Comparison of ENCODE assay signal across 11 cellular contexts in genomic region chr7:137774793-137775201, GRCh38.
A peak's percentile ranks its signal among the peaks of the same experiment; 100 is the strongest.
DNase-seq lines count a peak whose midpoint lies in the region; ATAC-seq and TF ChIP-seq lines count a peak whose summit lies in the region.
"Had no signal": no experiment of that assay in that cellular context is flagged by ENCODE, and none has a peak within 500 bp of the region (broad histone marks: within the 10 kb centered on the region; RNA-seq: fewer than 3 reads in every experiment).

No MANE protein-coding gene starts in this region.

- no peak overlapping the region for H3K4ac ChIP-seq in neuronal stem cell (ENCODE audit: low read length)

- WGBS in neuronal stem cell (ENCODE audit: extremely low coverage in 2 of 2, insufficient read length in 2 of 2, insufficient replicate concordance in 1 of 2), 2 donors: no CpG with 5 or more reads among the region's 4 CpGs

- peaks cover 10% of the 10 kb centered on the region for H3K27me3 Mint-ChIP-seq in activated CD8-positive, alpha-beta T cell treated with anti-CD3 and anti-CD28 coated beads for 36 hours
- peaks cover 5% of the 10 kb centered on the region for H3K27me3 Mint-ChIP-seq in activated CD8-positive, alpha-beta T cell treated with anti-CD3 and anti-CD28 coated beads, Interleukin-2, amount 10 ng/mL, durations not matched to agents 7 days and 5 days (ENCODE audit: low read depth)

- H3K27me3 ChIP-seq in brain microvascular endothelial cell (replicated peaks): no peaks in the 10 kb centered on the region
- H3K27me3 ChIP-seq in neuronal stem cell (ENCODE audit: control insufficient read depth in 3 of 3, insufficient read depth in 3 of 3, low read depth in 1 of 3, low read length in 3 of 3): no peaks in the 10 kb centered on the region

- in situ Hi-C loops in brain microvascular endothelial cell (cut with HindIII; ENCODE audit: low pct_ligation_motif_present, low sequenced_read_pairs): no loop called here

- peaks cover 2% of the 10 kb centered on the region for H3K79me1 ChIP-seq in neuronal stem cell (ENCODE audit: low read depth, low read length)

- H3K14ac ChIP-seq in neuronal stem cell (ENCODE audit: low read length): no peak overlapping the region

- no peak for TF ChIP-seq CTCF in activated CD8-positive, alpha-beta T cell treated with anti-CD3 and anti-CD28 coated beads for 36 hours (IDR thresholded peaks at IDR 0.05)
- TF ChIP-seq CTCF in brain microvascular endothelial cell (IDR thresholded peaks at IDR 0.05; ENCODE audit: low read depth, low read length, missing control alignments): no peak

- H3K4me1 Mint-ChIP-seq in activated CD8-positive, alpha-beta T cell treated with anti-CD3 and anti-CD28 coated beads for 36 hours (ENCODE audit: low read depth): no peaks in the 10 kb centered on the region
- no peaks in the 10 kb centered on the region for H3K4me1 Mint-ChIP-seq in activated CD8-positive, alpha-beta T cell treated with anti-CD3 and anti-CD28 coated beads, Interleukin-2, amount 10 ng/mL, durations not matched to agents 7 days and 5 days (ENCODE audit: low read depth)

- H3K4me2 ChIP-seq in neuronal stem cell (ENCODE audit: insufficient read depth, low read length, poor library complexity, severe bottlenecking): no peak overlapping the region

- POLR2A ChIA-PET in activated CD8-positive, alpha-beta T cell treated with anti-CD3 and anti-CD28 coated beads for 36 hours (lab: Charles Lee): no interaction called here
- POLR2A ChIA-PET in activated CD8-positive, alpha-beta T cell treated with anti-CD3 and anti-CD28 coated beads, Interleukin-2, amount 10 ng/mL, durations not matched to agents 7 days and 5 days (lab: Charles Lee): no interaction called here

- no peak for ATAC-seq in activated CD8-positive, alpha-beta T cell treated with anti-CD3 and anti-CD28 coated beads for 36 hours
- no peak for ATAC-seq in activated CD8-positive, alpha-beta T cell treated with anti-CD3 and anti-CD28 coated beads, Interleukin-2, amount 10 ng/mL, durations not matched to agents 7 days and 5 days
- no peak for ATAC-seq in HG02840 (IDR thresholded peaks at IDR 0.05; ENCODE audit: low FRiP score, unreplicated experiment)
- ATAC-seq: natural killer cell treated with Interleukin-12 subunit alpha and Interleukin-12 subunit beta and Interleukin-15 and Interleukin-18, amount 100 ng/mL, for 72 hours had no signal

- no peaks in the 10 kb centered on the region for H3K9me3 Mint-ChIP-seq in activated CD8-positive, alpha-beta T cell treated with anti-CD3 and anti-CD28 coated beads for 36 hours
- no peaks in the 10 kb centered on the region for H3K9me3 Mint-ChIP-seq in activated CD8-positive, alpha-beta T cell treated with anti-CD3 and anti-CD28 coated beads, Interleukin-2, amount 10 ng/mL, durations not matched to agents 7 days and 5 days (ENCODE audit: insufficient read depth)

- no peak overlapping the region for H4K8ac ChIP-seq in neuronal stem cell (ENCODE audit: low read depth, low read length)

- no peak overlapping the region for H2BK5ac ChIP-seq in neuronal stem cell (ENCODE audit: low read length)

- H2AFZ ChIP-seq in neuronal stem cell (ENCODE audit: low read length): no peak overlapping the region

- H2AK5ac ChIP-seq in neuronal stem cell (ENCODE audit: low read depth, low read length): no peak overlapping the region

- no peak overlapping the region for H3K4me3 Mint-ChIP-seq in activated CD8-positive, alpha-beta T cell treated with anti-CD3 and anti-CD28 coated beads for 36 hours
- H3K4me3 Mint-ChIP-seq in activated CD8-positive, alpha-beta T cell treated with anti-CD3 and anti-CD28 coated beads, Interleukin-2, amount 10 ng/mL, durations not matched to agents 7 days and 5 days: no peak overlapping the region
- H3K4me3 Mint-ChIP-seq: natural killer cell treated with Interleukin-12 subunit alpha and Interleukin-12 subunit beta and Interleukin-15 and Interleukin-18, amount 100 ng/mL, for 72 hours had no signal

- DNase-seq in activated CD8-positive, alpha-beta T cell treated with anti-CD3 and anti-CD28 coated beads for 36 hours: peak; percentile 4
- no peak for DNase-seq in activated CD8-positive, alpha-beta T cell treated with anti-CD3 and anti-CD28 coated beads, Interleukin-2, amount 10 ng/mL, durations not matched to agents 7 days and 5 days
- DNase-seq in HPDE6-E6E7 (ENCODE audit: extremely low spot score) (peak; percentile 35), brain microvascular endothelial cell (peak; percentile 38), neuronal stem cell (ENCODE audit: low spot score) (no peak), SIG-M5 treated with dmso at 0.1 percent for 504 hours (lab: John Stamatoyannopoulos, UW; ENCODE audit: unreplicated experiment) (no peak), NCI-H2029 (lab: John Stamatoyannopoulos, UW) (no peak)
- DNase-seq: activated gamma-delta T cell treated with Interleukin-2 at 50 U/mL for 16 hours, DMS79 had no signal

- H3K4me3 ChIP-seq in brain microvascular endothelial cell (ENCODE audit: low read depth, low read length): peak overlapping the region; percentile 18
- H3K4me3 ChIP-seq in neuronal stem cell (ENCODE audit: low read length in 2 of 2): no peak overlapping the region

- H2BK15ac ChIP-seq in neuronal stem cell (ENCODE audit: low read length): no peak overlapping the region

- peaks cover 7% of the 10 kb centered on the region in 2 donors for H3K4me1 ChIP-seq in neuronal stem cell (ENCODE audit: control insufficient read depth in 2 of 2, insufficient read depth in 1 of 2, low read depth in 1 of 2, low read length in 2 of 2)

- H3K23ac ChIP-seq in neuronal stem cell (ENCODE audit: low read depth, low read length, poor library complexity): no peak overlapping the region

- H2BK120ac ChIP-seq in neuronal stem cell (ENCODE audit: low read depth, low read length): no peak overlapping the region

- H3K36me3 ChIP-seq in brain microvascular endothelial cell (replicated peaks) (no peaks in the 10 kb centered on the region), neuronal stem cell (replicated peaks in 1 of 2; ENCODE audit: control insufficient read depth in 2 of 2, insufficient read depth in 2 of 2, low read length in 2 of 2) (no peaks in the 10 kb centered on the region)

- H3K27ac Mint-ChIP-seq in activated CD8-positive, alpha-beta T cell treated with anti-CD3 and anti-CD28 coated beads for 36 hours: no peak overlapping the region
- H3K27ac Mint-ChIP-seq in activated CD8-positive, alpha-beta T cell treated with anti-CD3 and anti-CD28 coated beads, Interleukin-2, amount 10 ng/mL, durations not matched to agents 7 days and 5 days: no peak overlapping the region
- H3K27ac Mint-ChIP-seq: natural killer cell treated with Interleukin-12 subunit alpha and Interleukin-12 subunit beta and Interleukin-15 and Interleukin-18, amount 100 ng/mL, for 72 hours had no signal

- H3K27ac ChIP-seq in brain microvascular endothelial cell: peak overlapping the region; percentile 96
- no peak overlapping the region for H3K27ac ChIP-seq in neuronal stem cell (replicated peaks; ENCODE audit: low read length)

- H3K9me3 ChIP-seq in neuronal stem cell (replicated peaks in 1 of 2; ENCODE audit: control insufficient read depth in 2 of 2, insufficient read depth in 1 of 2, low read depth in 1 of 2, low read length in 2 of 2): no peaks in the 10 kb centered on the region

- no peak overlapping the region for H3K18ac ChIP-seq in neuronal stem cell (ENCODE audit: low read length)

- H3K9ac ChIP-seq in neuronal stem cell (ENCODE audit: low read depth, low read length, poor library complexity): no peak overlapping the region

- intact Hi-C loops in activated CD8-positive, alpha-beta T cell treated with anti-CD3 and anti-CD28 coated beads for 36 hours (cut with micrococcal nuclease): no loop called here

- no peak overlapping the region for H4K91ac ChIP-seq in neuronal stem cell (ENCODE audit: low read depth, low read length, poor library complexity)

- CTCF ChIA-PET in activated CD8-positive, alpha-beta T cell treated with anti-CD3 and anti-CD28 coated beads for 36 hours (lab: Charles Lee): interaction anchor here (1.5 kb wide), 1 partner anchor 119 kb away, joined by 5 read pairs; no protein-coding TSS in a partner anchor
- CTCF ChIA-PET in activated CD8-positive, alpha-beta T cell treated with anti-CD3 and anti-CD28 coated beads, Interleukin-2, amount 10 ng/mL, durations not matched to agents 7 days and 5 days (lab: Charles Lee): interaction anchor here (0.7 kb wide), 1 partner anchor 358 kb away, joined by 3 read pairs; no protein-coding TSS in a partner anchor

- no peaks in the 10 kb centered on the region for H3K36me3 Mint-ChIP-seq in activated CD8-positive, alpha-beta T cell treated with anti-CD3 and anti-CD28 coated beads for 36 hours (ENCODE audit: low read depth)
- H3K36me3 Mint-ChIP-seq in activated CD8-positive, alpha-beta T cell treated with anti-CD3 and anti-CD28 coated beads, Interleukin-2, amount 10 ng/mL, durations not matched to agents 7 days and 5 days (ENCODE audit: low read depth): no peaks in the 10 kb centered on the region
- H3K36me3 Mint-ChIP-seq: natural killer cell treated with Interleukin-12 subunit alpha and Interleukin-12 subunit beta and Interleukin-15 and Interleukin-18, amount 100 ng/mL, for 72 hours had no signal

- H2BK12ac ChIP-seq in neuronal stem cell (ENCODE audit: low read length): peak overlapping the region; percentile 2

Comparison
In these comparisons a context has a peak if more than half of its experiments do, and no peak if none do; other contexts are left out.
1. DNase-seq: peak in activated CD8-positive, alpha-beta T cell treated with anti-CD3 and anti-CD28 coated beads for 36 hours (single experiment), HPDE6-E6E7 (single experiment) and brain microvascular endothelial cell (single experiment); none in activated CD8-positive, alpha-beta T cell treated with anti-CD3 and anti-CD28 coated beads, Interleukin-2, amount 10 ng/mL, durations not matched to agents 7 days and 5 days (single experiment), neuronal stem cell (single experiment), SIG-M5 treated with dmso at 0.1 percent for 504 hours (single experiment) and NCI-H2029 (single experiment).